ENCODE assay signal across 7 cellular contexts in the genomic region with DNA sequence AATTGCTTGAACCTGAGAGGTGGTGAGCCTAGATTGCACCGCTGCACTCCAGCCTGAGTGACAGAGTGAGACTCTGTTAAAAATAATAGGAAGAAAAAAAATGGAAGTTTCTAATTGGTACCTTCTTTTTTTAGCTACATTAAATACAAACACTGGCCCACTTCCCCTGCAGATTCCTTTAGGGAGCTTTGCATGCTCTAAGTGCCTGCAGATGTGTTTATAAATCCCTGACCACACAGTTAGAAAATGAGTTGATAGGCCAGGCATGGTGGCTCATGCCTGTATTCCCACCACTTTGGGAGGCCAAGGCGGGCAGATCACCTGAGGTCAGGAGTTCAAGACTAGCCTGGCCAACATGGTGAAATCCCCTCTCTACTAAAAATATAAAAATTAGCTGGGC. TPM values are rescaled to one million over a fixed set of nuclear protein-coding genes. Genes with fewer than 3 reads are reported as not detected.
"Had no signal": no experiment of that assay in that cellular context is flagged by ENCODE, and none has a peak within 500 bp of the region (broad histone marks: within the 10 kb centered on the region; RNA-seq: fewer than 3 reads in every experiment).

No MANE protein-coding gene starts in this region.

RNA-seq across cellular contexts. Expression of gene AXDND1, which starts 4.1 kb away (rescaled TPM):
- total RNA-seq: mononuclear cell, posterior vena cava, psoas muscle, thoracic aorta, upper lobe of right lung had no signal
- polyA plus RNA-seq: immature natural killer cell, liver had no signal
